28 cellular contexts compared by ENCODE assay signal in the genomic region with DNA sequence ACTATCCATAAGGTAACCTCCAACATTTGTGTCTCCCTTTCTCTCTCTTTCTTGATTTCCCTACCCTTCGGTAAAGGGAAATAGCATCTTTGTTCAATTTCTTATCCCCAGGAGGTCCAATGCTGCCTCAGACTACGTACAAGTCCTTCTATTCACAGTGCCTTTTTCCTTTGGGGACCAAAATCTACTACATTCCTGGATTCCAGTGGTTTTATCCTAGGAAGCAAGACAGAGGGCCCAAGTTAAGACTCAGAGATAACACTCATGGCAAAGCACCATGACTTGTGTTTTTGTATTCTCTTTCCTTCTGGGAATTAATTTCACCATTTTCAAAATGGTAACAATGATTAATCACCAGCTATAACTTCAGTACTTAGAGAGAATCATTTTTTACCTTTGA. TPM values are rescaled to one million over a fixed set of nuclear protein-coding genes. Genes with fewer than 3 reads are reported as not detected.
A peak's percentile ranks its signal among the peaks of the same experiment; 100 is the strongest.
DNase-seq lines count a peak whose midpoint lies in the region; ATAC-seq and TF ChIP-seq lines count a peak whose summit lies in the region.
"Had no signal": no experiment of that assay in that cellular context is flagged by ENCODE, and none has a peak within 500 bp of the region (broad histone marks: within the 10 kb centered on the region; RNA-seq: fewer than 3 reads in every experiment).

No MANE protein-coding gene starts in this region.

- no peaks in the 10 kb centered on the region for H3K27me3 Mint-ChIP-seq in T-helper 2 cell treated with Interferon-gamma antibody and Interleukin-4, amounts not matched to agents 5 μg/mL and 100 μg/mL, for 36 hours (ENCODE audit: low read depth)
- no peaks in the 10 kb centered on the region for H3K27me3 Mint-ChIP-seq in stimulated activated naive CD8-positive, alpha-beta T cell treated with anti-CD3 and anti-CD28 coated beads, Interleukin-15, Interleukin-2, amounts not matched to agents 100 ng/mL and 50 ng/mL, for 24 hours
- no peaks in the 10 kb centered on the region for H3K27me3 Mint-ChIP-seq in stimulated activated naive CD8-positive, alpha-beta T cell treated with anti-CD3 and anti-CD28 coated beads, Interleukin-15, amount 100 ng/mL, for 72 hours
- H3K27me3 Mint-ChIP-seq: stimulated activated naive B cell treated with anti-CD40 and anti-IgM and Interleukin-4, amounts not matched to agents 10 μg/mL and 1 μg/mL and 100 μg/mL, for 72 hours had no signal

- in situ Hi-C loops in brain microvascular endothelial cell (cut with HindIII; ENCODE audit: low pct_ligation_motif_present, low sequenced_read_pairs), result no loop called here

- H3K4me1 ChIP-seq in right cardiac atrium (ENCODE audit: control insufficient read depth, insufficient read depth, low read length), result no peaks in the 10 kb centered on the region
- H3K4me1 ChIP-seq: colonic mucosa had no signal

- H3K27me3 ChIP-seq in brain microvascular endothelial cell (replicated peaks) (no peaks in the 10 kb centered on the region), right cardiac atrium (ENCODE audit: control insufficient read depth, insufficient read depth) (no peaks in the 10 kb centered on the region)
- H3K27me3 ChIP-seq: colonic mucosa, pancreas, upper lobe of right lung had no signal

- no peak overlapping the region for H3K4me3 ChIP-seq in brain microvascular endothelial cell (ENCODE audit: low read depth, low read length)
- H3K4me3 ChIP-seq in right cardiac atrium (ENCODE audit: low read length), result no peak overlapping the region
- H3K4me3 ChIP-seq: colonic mucosa, pancreas, upper lobe of right lung had no signal

- peaks cover 7% of the 10 kb centered on the region for H3K36me3 ChIP-seq in brain microvascular endothelial cell (replicated peaks)

- intact Hi-C loops in right cardiac atrium (cut with DNase I), result no loop called here

- 82% methylated on average over 2 of the region's 2 CpGs for WGBS in right cardiac atrium

- DNase-seq in T-helper 2 cell treated with Interferon-gamma antibody and Interleukin-4, amounts not matched to agents 5 μg/mL and 100 μg/mL, for 36 hours (ENCODE audit: low spot score), result no peak
- DNase-seq in T-helper 2 cell (no peak), brain microvascular endothelial cell (peak; percentile 16), right cardiac atrium (no peak)
- DNase-seq in stimulated activated naive CD8-positive, alpha-beta T cell treated with anti-CD3 and anti-CD28 coated beads, Interleukin-15, amount 100 ng/mL, for 72 hours, result no peak
- DNase-seq: 8988T; colonic mucosa; DMS79 treated with DMSO at 0.1 percent for 48 hours; effector CD4-positive, alpha-beta T cell; GDM1; hippocampal formation; MV-4-11; NCI-H1436 treated with DMSO at 0.1 percent for 48 hours; NCI-H2081 treated with DMSO at 0.1 percent for 48 hours; NCI-H2227 treated with DMSO at 0.1 percent for 48 hours; NCI-H526 treated with DMSO at 0.1 percent for 48 hours; NK-92 treated with Interleukin-12 subunit alpha and Interleukin-12 subunit beta, amount 100 ng/mL, for 24 hours; pancreas; stimulated activated naive B cell treated with anti-CD40 and anti-IgM and Interleukin-4, amounts not matched to agents 10 μg/mL and 1 μg/mL and 100 μg/mL, for 72 hours; T1000; upper lobe of right lung had no signal

- H3K36me3 Mint-ChIP-seq in T-helper 2 cell treated with Interferon-gamma antibody and Interleukin-4, amounts not matched to agents 5 μg/mL and 100 μg/mL, for 36 hours (ENCODE audit: low read depth), result peaks cover 45% of the 10 kb centered on the region
- H3K36me3 Mint-ChIP-seq in stimulated activated naive CD8-positive, alpha-beta T cell treated with anti-CD3 and anti-CD28 coated beads, Interleukin-15, Interleukin-2, amounts not matched to agents 100 ng/mL and 50 ng/mL, for 24 hours (ENCODE audit: low read depth), result peaks cover 59% of the 10 kb centered on the region

- no peak overlapping the region for H3K4me3 Mint-ChIP-seq in T-helper 2 cell treated with Interferon-gamma antibody and Interleukin-4, amounts not matched to agents 5 μg/mL and 100 μg/mL, for 36 hours
- H3K4me3 Mint-ChIP-seq in stimulated activated naive CD8-positive, alpha-beta T cell treated with anti-CD3 and anti-CD28 coated beads, Interleukin-15, Interleukin-2, amounts not matched to agents 100 ng/mL and 50 ng/mL, for 24 hours, result no peak overlapping the region
- peak overlapping the region in 1 of 2 donors; percentile 29 for H3K4me3 Mint-ChIP-seq in stimulated activated naive CD8-positive, alpha-beta T cell treated with anti-CD3 and anti-CD28 coated beads, Interleukin-15, amount 100 ng/mL, for 72 hours
- H3K4me3 Mint-ChIP-seq: neural crest cell; stimulated activated naive B cell treated with anti-CD40 and anti-IgM and Interleukin-4, amounts not matched to agents 10 μg/mL and 1 μg/mL and 100 μg/mL, for 72 hours had no signal

- peak overlapping the region; percentile 55 for H3K27ac Mint-ChIP-seq in T-helper 2 cell treated with Interferon-gamma antibody and Interleukin-4, amounts not matched to agents 5 μg/mL and 100 μg/mL, for 36 hours
- peak overlapping the region; percentile 29 for H3K27ac Mint-ChIP-seq in stimulated activated naive CD8-positive, alpha-beta T cell treated with anti-CD3 and anti-CD28 coated beads, Interleukin-15, Interleukin-2, amounts not matched to agents 100 ng/mL and 50 ng/mL, for 24 hours
- H3K27ac Mint-ChIP-seq in stimulated activated naive CD8-positive, alpha-beta T cell treated with anti-CD3 and anti-CD28 coated beads, Interleukin-15, amount 100 ng/mL, for 72 hours, result peak overlapping the region in 1 of 2 donors; percentile 86
- H3K27ac Mint-ChIP-seq: stimulated activated naive B cell treated with anti-CD40 and anti-IgM and Interleukin-4, amounts not matched to agents 10 μg/mL and 1 μg/mL and 100 μg/mL, for 72 hours had no signal

- ATAC-seq in stimulated activated naive CD8-positive, alpha-beta T cell treated with anti-CD3 and anti-CD28 coated beads, Interleukin-15, amount 100 ng/mL, for 72 hours, result no peak
- ATAC-seq in HG02642 (IDR thresholded peaks at IDR 0.05; ENCODE audit: poor library complexity, unreplicated experiment), result no peak
- no peak for ATAC-seq in GM19395 (IDR thresholded peaks at IDR 0.05; ENCODE audit: unreplicated experiment)
- no peak for ATAC-seq in right cardiac atrium
- ATAC-seq: pancreas; SK-N-SH treated with all-trans-retinoic acid at 6 μM for 48 hours; stimulated activated naive B cell treated with anti-CD40 and anti-IgM and Interleukin-4, amounts not matched to agents 10 μg/mL and 1 μg/mL and 100 μg/mL, for 72 hours; upper lobe of right lung had no signal

- H3K27ac ChIP-seq in brain microvascular endothelial cell, result no peak overlapping the region
- H3K27ac ChIP-seq in right cardiac atrium (ENCODE audit: low read length), result no peak overlapping the region
- H3K27ac ChIP-seq: C4-2B, colonic mucosa, pancreas, upper lobe of right lung had no signal

- peaks cover 57% of the 10 kb centered on the region for H3K4me1 Mint-ChIP-seq in T-helper 2 cell treated with Interferon-gamma antibody and Interleukin-4, amounts not matched to agents 5 μg/mL and 100 μg/mL, for 36 hours (ENCODE audit: low read depth)
- H3K4me1 Mint-ChIP-seq in stimulated activated naive CD8-positive, alpha-beta T cell treated with anti-CD3 and anti-CD28 coated beads, Interleukin-15, Interleukin-2, amounts not matched to agents 100 ng/mL and 50 ng/mL, for 24 hours (ENCODE audit: low read depth), result peaks cover 68% of the 10 kb centered on the region
- peaks cover 71% of the 10 kb centered on the region for H3K4me1 Mint-ChIP-seq in stimulated activated naive CD8-positive, alpha-beta T cell treated with anti-CD3 and anti-CD28 coated beads, Interleukin-15, amount 100 ng/mL, for 72 hours

- H3K9me3 ChIP-seq in right cardiac atrium (ENCODE audit: control insufficient read depth, low read length), result no peaks in the 10 kb centered on the region
- H3K9me3 ChIP-seq: colonic mucosa, pancreas, upper lobe of right lung had no signal

- no peaks in the 10 kb centered on the region for H3K9me3 Mint-ChIP-seq in T-helper 2 cell treated with Interferon-gamma antibody and Interleukin-4, amounts not matched to agents 5 μg/mL and 100 μg/mL, for 36 hours
- H3K9me3 Mint-ChIP-seq in stimulated activated naive CD8-positive, alpha-beta T cell treated with anti-CD3 and anti-CD28 coated beads, Interleukin-15, Interleukin-2, amounts not matched to agents 100 ng/mL and 50 ng/mL, for 24 hours, result no peaks in the 10 kb centered on the region
- no peaks in the 10 kb centered on the region for H3K9me3 Mint-ChIP-seq in stimulated activated naive CD8-positive, alpha-beta T cell treated with anti-CD3 and anti-CD28 coated beads, Interleukin-15, amount 100 ng/mL, for 72 hours
- H3K9me3 Mint-ChIP-seq: neural crest cell; stimulated activated naive B cell treated with anti-CD40 and anti-IgM and Interleukin-4, amounts not matched to agents 10 μg/mL and 1 μg/mL and 100 μg/mL, for 72 hours had no signal

- no peak for TF ChIP-seq CTCF in brain microvascular endothelial cell (IDR thresholded peaks at IDR 0.05; ENCODE audit: low read depth, low read length, missing control alignments)

RNA-seq across cellular contexts. Expression of gene G3BP2, which starts 10.6 kb away (rescaled TPM):
- 100 to 1,000 TPM in 1 of 4 donors, 10 to 100 TPM in 3; 79.5 to 124 (median 86.8) TPM for total RNA-seq in right cardiac atrium
- polyA plus RNA-seq in right cardiac atrium, result 22.3 TPM

RNA-seq across cellular contexts. Expression of gene CDKL2, which starts 32.3 kb away (rescaled TPM):
- total RNA-seq in right cardiac atrium, result 1 to 10 TPM in 3 of 4 donors, under 1 TPM in 1; 0.64 to 1.5 (median 1.2) TPM
- 0.43 TPM for polyA plus RNA-seq in right cardiac atrium
- total RNA-seq: skeletal muscle tissue had no signal
